In the genomic region with DNA sequence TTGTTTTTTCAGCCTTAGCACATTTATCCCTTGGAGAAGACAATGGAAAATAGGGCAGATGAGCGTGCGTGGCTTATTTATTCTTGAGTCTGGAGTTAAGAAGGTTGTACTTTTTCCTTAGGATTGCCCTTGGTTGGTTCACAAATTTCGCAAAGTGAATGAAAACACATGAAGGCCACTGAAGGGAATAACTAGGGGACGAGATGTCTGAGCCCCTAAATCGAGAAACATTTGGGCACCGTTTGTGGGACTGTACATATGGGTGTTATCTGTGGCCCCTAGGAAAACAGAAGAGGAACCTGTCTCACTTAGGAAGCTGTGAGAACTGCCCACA, we compare ENCODE assay signal across 8 cellular contexts. TPM values are rescaled to one million over a fixed set of nuclear protein-coding genes. Genes with fewer than 3 reads are reported as not detected.
DNase-seq lines count a peak whose midpoint lies in the region; ATAC-seq and TF ChIP-seq lines count a peak whose summit lies in the region.

No MANE protein-coding gene starts in this region.

- no peak overlapping the region for H2BK5ac ChIP-seq in trophoblast cell (ENCODE audit: low read depth, low read length, poor library complexity)

- H3K79me1 ChIP-seq in trophoblast cell (ENCODE audit: low read length): peaks cover 19% of the 10 kb centered on the region

- no peak overlapping the region for H4K91ac ChIP-seq in trophoblast cell (ENCODE audit: low read depth, low read length)

- no peaks in the 10 kb centered on the region for H3K4me1 ChIP-seq in ES-I3 (ENCODE audit: insufficient read depth, low read length)
- peaks cover 21 to 30% of the 10 kb centered on the region in 2 donors for H3K4me1 ChIP-seq in duodenal mucosa (ENCODE audit: control insufficient read depth in 1 of 2, insufficient read depth in 2 of 2, low read length in 2 of 2)
- H3K4me1 ChIP-seq in trophoblast cell (ENCODE audit: control insufficient read depth in 1 of 2, insufficient read depth in 2 of 2, low read length in 2 of 2): peaks cover 0 to 5% of the 10 kb centered on the region in 2 experiments
- H3K4me1 ChIP-seq in left lung: peaks cover 0 to 40% of the 10 kb centered on the region in 2 donors

- H4K12ac ChIP-seq in trophoblast cell (ENCODE audit: low read depth, low read length): no peak overlapping the region

- H3K14ac ChIP-seq in trophoblast cell (ENCODE audit: low read length): no peak overlapping the region

- no peak overlapping the region for H3K23ac ChIP-seq in trophoblast cell (ENCODE audit: low read length)

- H3K36me3 ChIP-seq in ES-I3 (ENCODE audit: insufficient read depth, low read length): no peaks in the 10 kb centered on the region
- no peaks in the 10 kb centered on the region for H3K36me3 ChIP-seq in duodenal mucosa (ENCODE audit: control insufficient read depth in 1 of 2, insufficient read depth in 2 of 2, low read length in 2 of 2)
- H3K36me3 ChIP-seq in trophoblast cell (ENCODE audit: control insufficient read depth in 1 of 2, insufficient read depth in 2 of 2, low read length in 2 of 2): no peaks in the 10 kb centered on the region
- no peaks in the 10 kb centered on the region for H3K36me3 ChIP-seq in left lung

- no peaks in the 10 kb centered on the region for H3K27me3 ChIP-seq in duodenal mucosa (ENCODE audit: control insufficient read depth in 1 of 2, insufficient read depth in 2 of 2, low read length in 2 of 2)
- H3K27me3 ChIP-seq in trophoblast cell (ENCODE audit: insufficient read depth, low read length): no peaks in the 10 kb centered on the region
- no peaks in the 10 kb centered on the region for H3K27me3 ChIP-seq in left lung

- WGBS in trophoblast cell (ENCODE audit: extremely low coverage, insufficient coverage, insufficient read length): no CpG with 5 or more reads among the region's 6 CpGs

- H2AK5ac ChIP-seq in trophoblast cell (ENCODE audit: low read length): no peak overlapping the region

- H2AFZ ChIP-seq in trophoblast cell (ENCODE audit: insufficient read depth, low read length, poor library complexity): no peak overlapping the region

- no peak overlapping the region for H3K18ac ChIP-seq in trophoblast cell (ENCODE audit: low read length)

- peak overlapping the region; percentile 71 to 81 for H3K4me3 ChIP-seq in duodenal mucosa (ENCODE audit: low read depth in 1 of 2, low read length in 2 of 2)
- H3K4me3 ChIP-seq in trophoblast cell (ENCODE audit: low read depth, low read length): no peak overlapping the region
- peak overlapping the region in 1 of 2 donors; percentile 47 for H3K4me3 ChIP-seq in left lung

- peak; percentile 64 for DNase-seq in NCI-H69 (lab: John Stamatoyannopoulos, UW)
- peak in 1 of 2 donors; percentile 1 for DNase-seq in trophoblast cell
- no peak for DNase-seq in stimulated activated CD4-positive, alpha-beta T cell treated with anti-CD3 and anti-CD28 coated beads, Interleukin-1b, Interleukin-23, amount 100 ng/mL, for 48 hours
- DNase-seq in left lung: no peak
- no peak for DNase-seq in hippocampal formation (lab: John Stamatoyannopoulos, UW)

- intact Hi-C loops in left lung (cut with DNase I): no loop called here

- no peaks in the 10 kb centered on the region for H3K9me3 ChIP-seq in ES-I3 (ENCODE audit: control insufficient read depth, insufficient read depth, low read length)
- H3K9me3 ChIP-seq in duodenal mucosa (ENCODE audit: control insufficient read depth in 1 of 2, low read length in 2 of 2): no peaks in the 10 kb centered on the region
- H3K9me3 ChIP-seq in trophoblast cell (ENCODE audit: insufficient read depth, low read depth, low read length): no peaks in the 10 kb centered on the region
- no peaks in the 10 kb centered on the region for H3K9me3 ChIP-seq in left lung

- H3K79me2 ChIP-seq in trophoblast cell (ENCODE audit: control insufficient read depth, insufficient read depth, low read length, poor library complexity): peaks cover 9% of the 10 kb centered on the region

- no peak overlapping the region for H2BK120ac ChIP-seq in trophoblast cell (ENCODE audit: insufficient read depth, low read length, poor library complexity)

- H3K9ac ChIP-seq in ES-I3 (ENCODE audit: low read depth, low read length) (peak overlapping the region; percentile 59), duodenal mucosa (ENCODE audit: low read depth in 1 of 2, low read length in 2 of 2) (peak overlapping the region; percentile 54 to 71), trophoblast cell (ENCODE audit: low read length) (no peak overlapping the region)

- peak overlapping the region; percentile 42 for H3K4me2 ChIP-seq in trophoblast cell (ENCODE audit: low read length)

- ATAC-seq in left lung (no peak), HG03354 (IDR thresholded peaks at IDR 0.05; ENCODE audit: poor library complexity, severe bottlenecking, unreplicated experiment) (no peak)

- H3K27ac ChIP-seq in duodenal mucosa (ENCODE audit: low read depth, low read length) (no peak overlapping the region), trophoblast cell (ENCODE audit: low read depth, low read length) (no peak overlapping the region), left lung (no peak overlapping the region)

- no peak overlapping the region for H4K8ac ChIP-seq in trophoblast cell (ENCODE audit: low read depth, low read length)

- no peak overlapping the region for H2BK12ac ChIP-seq in trophoblast cell (ENCODE audit: low read length)

- no peak overlapping the region for H3K4ac ChIP-seq in trophoblast cell (ENCODE audit: low read depth, low read length)

- no peak for TF ChIP-seq CTCF in left lung (IDR thresholded peaks at IDR 0.05)

RNA-seq across cellular contexts. Expression of gene TRIM27, which starts 19.4 kb away (rescaled TPM):
- 53.3 and 54.2 TPM in 2 replicates for polyA plus RNA-seq in trophoblast cell (2013)
- 10 to 100 TPM; 42.2 to 47.5 TPM for total RNA-seq in left lung
